In genomic region chr6:46848684-46849360, GRCh38 we compare ENCODE assay signal across 8 cellular contexts. TPM values are rescaled to one million over a fixed set of nuclear protein-coding genes. Genes with fewer than 3 reads are reported as not detected.
DNase-seq lines count a peak whose midpoint lies in the region; ATAC-seq and TF ChIP-seq lines count a peak whose summit lies in the region.

No MANE protein-coding gene starts in this region.

- peak overlapping the region in 2 of 7 donors; percentile 17 to 71 for H3K27ac Mint-ChIP-seq in CD14-positive monocyte

- peak; percentile 95 for TF ChIP-seq CTCF in CD14-positive monocyte (IDR thresholded peaks at IDR 0.05)

- H3K9me3 Mint-ChIP-seq in CD14-positive monocyte = peaks cover 0 to 5% (median 4%) of the 10 kb centered on the region in 7 donors

- DNase-seq in CD14-positive monocyte (ENCODE audit: low spot score) (peak; percentile 73), NOMO-1 treated with dmso at 0.1 percent for 144 hours (lab: John Stamatoyannopoulos, UW; ENCODE audit: unreplicated experiment) (peak; percentile 45), activated T-cell treated with anti-CD3 and anti-CD28 coated beads for 24 hours (ENCODE audit: low read depth) (peak; percentile 53), erythroblast (lab: John Stamatoyannopoulos, UW) (peak; percentile 56 to 75), mucosa of gallbladder (ENCODE audit: low spot score) (peak; percentile 88)
- DNase-seq in stimulated activated CD8-positive, alpha-beta memory T cell treated with anti-CD3 and anti-CD28 coated beads, Interleukin-4, amount 100 ng/mL, for 4 hours (ENCODE audit: low read depth in 2 of 2, low spot score in 1 of 2) = peak; percentile 9 to 21

- H3K4me3 Mint-ChIP-seq in CD14-positive monocyte = peak overlapping the region; percentile 60 to 87

- peaks cover 12% of the 10 kb centered on the region for H3K4me1 Mint-ChIP-seq in CD14-positive monocyte

- no peak for TF ChIP-seq POLR2A in erythroblast (IDR thresholded peaks at IDR 0.05; ENCODE audit: low read length)

- ATAC-seq in GM19372 (IDR thresholded peaks at IDR 0.05; ENCODE audit: low read depth, unreplicated experiment) = peak; percentile 96
- peak; percentile 82 for ATAC-seq in HG03565 (IDR thresholded peaks at IDR 0.05; ENCODE audit: unreplicated experiment)

- peaks cover 0 to 6% (median 1%) of the 10 kb centered on the region in 3 donors for H3K27me3 Mint-ChIP-seq in CD14-positive monocyte (ENCODE audit: low read depth in 3 of 3)

- intact Hi-C loops in CD14-positive monocyte (cut with micrococcal nuclease) = loop anchor here in 1 of 2 donors (5.0 kb wide), 1 partner anchor 198 kb away; no protein-coding TSS in a partner anchor

- H3K36me3 Mint-ChIP-seq in CD14-positive monocyte = no peaks in the 10 kb centered on the region

RNA-seq across cellular contexts. Expression of gene MEP1A, which starts 55.6 kb away (rescaled TPM):
- polyA plus RNA-seq in CD14-positive monocyte = under 1 TPM; 0.05 to 0.10 TPM
- total RNA-seq in mucosa of gallbladder = not detected

Comparison
In these comparisons a context has a peak if more than half of its experiments do, and no peak if none do; other contexts are left out.
1. Peak in every context shown above with its lines: DNase-seq and ATAC-seq.
2. DNase-seq: peak in every context shown above with its lines; median percentile 88 in mucosa of gallbladder; 73 in CD14-positive monocyte; 66 in erythroblast; 53 in activated T-cell treated with anti-CD3 and anti-CD28 coated beads for 24 hours; 45 in NOMO-1 treated with dmso at 0.1 percent for 144 hours; 15 in stimulated activated CD8-positive, alpha-beta memory T cell treated with anti-CD3 and anti-CD28 coated beads, Interleukin-4, amount 100 ng/mL, for 4 hours.